8 cellular contexts compared by ENCODE assay signal in the genomic region with DNA sequence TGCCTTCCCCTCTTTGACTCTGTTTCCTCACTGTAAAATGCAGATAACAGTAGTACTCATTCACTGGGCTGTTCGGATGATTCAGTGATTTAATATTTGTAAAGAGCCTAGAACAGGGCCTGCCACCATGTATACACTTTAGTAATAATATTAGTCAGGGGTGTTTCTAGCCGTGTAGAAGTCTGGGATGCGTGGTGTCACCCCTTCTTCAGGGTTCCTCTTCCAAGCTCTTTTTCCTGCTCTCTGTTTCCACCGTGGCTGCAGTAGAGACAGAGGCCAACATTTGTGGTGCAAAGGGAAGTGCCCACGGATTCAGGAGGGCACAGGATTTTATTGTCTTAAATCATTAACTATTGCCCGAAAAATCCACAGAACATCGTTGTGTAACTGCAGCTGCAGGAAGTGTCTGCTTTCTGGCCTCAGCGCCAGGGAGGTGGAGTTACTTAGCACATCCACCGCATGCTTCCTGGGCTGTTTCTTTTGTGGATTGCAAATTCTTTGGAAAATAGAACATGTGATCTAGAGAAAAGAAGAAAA.
DNase-seq lines count a peak whose midpoint lies in the region; ATAC-seq and TF ChIP-seq lines count a peak whose summit lies in the region.

No MANE protein-coding gene starts in this region.

- H3K27me3 ChIP-seq in AG04450 (ENCODE audit: control insufficient read depth, insufficient read depth, low read length) (no peaks in the 10 kb centered on the region), stomach smooth muscle (ENCODE audit: control insufficient read depth in 1 of 2, insufficient read depth in 2 of 2, low read length in 2 of 2) (no peaks in the 10 kb centered on the region), WERI-Rb-1 (ENCODE audit: insufficient read depth, low read depth, severe bottlenecking) (no peaks in the 10 kb centered on the region)

- H3K27ac ChIP-seq in AG04450 (ENCODE audit: low read depth, low read length) = peak overlapping the region; percentile 78
- peak overlapping the region; percentile 53 for H3K27ac ChIP-seq in stomach smooth muscle (ENCODE audit: low read length)
- H3K27ac ChIP-seq in WERI-Rb-1 = no peak overlapping the region

- H3K27ac Mint-ChIP-seq in activated T-helper 17 cell treated with anti-CD3 and anti-CD28 coated beads, Interleukin-2, amount 50 U/mL, for 72 hours = no peak overlapping the region
- peak overlapping the region; percentile 6 to 79 (median 58) for H3K27ac Mint-ChIP-seq in immature natural killer cell

- H3K9me3 ChIP-seq in AG04450 (ENCODE audit: control insufficient read depth, insufficient read depth, low read length) (peaks cover 2% of the 10 kb centered on the region; the same call in 1 of the 2 replicates), stomach smooth muscle (ENCODE audit: control insufficient read depth in 2 of 2, low read length in 2 of 2) (no peaks in the 10 kb centered on the region), WERI-Rb-1 (ENCODE audit: severe bottlenecking) (no peaks in the 10 kb centered on the region)

- peaks cover 32% of the 10 kb centered on the region for H3K4me1 ChIP-seq in stomach smooth muscle (ENCODE audit: control insufficient read depth, insufficient read depth, low read length)

- H3K36me3 ChIP-seq in stomach smooth muscle (ENCODE audit: control insufficient read depth in 2 of 2, insufficient read depth in 2 of 2, low read length in 2 of 2) (no peaks in the 10 kb centered on the region), WERI-Rb-1 (no peaks in the 10 kb centered on the region)

- no peak overlapping the region for H3K4me3 Mint-ChIP-seq in activated T-helper 17 cell treated with anti-CD3 and anti-CD28 coated beads, Interleukin-2, amount 50 U/mL, for 72 hours
- peak overlapping the region; percentile 65 to 82 (median 68) for H3K4me3 Mint-ChIP-seq in immature natural killer cell

- peak; percentile 13 for ATAC-seq in activated T-helper 17 cell treated with anti-CD3 and anti-CD28 coated beads, Interleukin-2, amount 50 U/mL, for 72 hours (replicated peaks)

- TF ChIP-seq CTCF in AG04450 (IDR thresholded peaks at IDR 0.05; ENCODE audit: low read depth, low read length) = no peak
- no peak for TF ChIP-seq CTCF in WERI-Rb-1 (IDR thresholded peaks at IDR 0.05; ENCODE audit: low read depth, low read length)

- no peaks in the 10 kb centered on the region for H3K36me3 Mint-ChIP-seq in activated T-helper 17 cell treated with anti-CD3 and anti-CD28 coated beads, Interleukin-2, amount 50 U/mL, for 72 hours (ENCODE audit: low read depth)
- no peaks in the 10 kb centered on the region for H3K36me3 Mint-ChIP-seq in immature natural killer cell

- peaks cover 15% of the 10 kb centered on the region for H3K27me3 Mint-ChIP-seq in activated T-helper 17 cell treated with anti-CD3 and anti-CD28 coated beads, Interleukin-2, amount 50 U/mL, for 72 hours
- peaks cover 0 to 5% (median 1%) of the 10 kb centered on the region in 3 donors for H3K27me3 Mint-ChIP-seq in immature natural killer cell (ENCODE audit: low read depth in 3 of 3)

- CTCF ChIA-PET in AG04450 (lab: Charles Lee) = no interaction called here

- H3K9ac ChIP-seq in stomach smooth muscle (ENCODE audit: low read length in 2 of 2) = peak overlapping the region in 1 of 2 donors; percentile 48

- no peak for DNase-seq in AG04450 (ENCODE audit: low read depth, low spot score)
- DNase-seq in HT1080 (ENCODE audit: low read depth) = peak; percentile 78
- DNase-seq in immature natural killer cell = no peak
- DNase-seq in putamen (ENCODE audit: low spot score) = no peak
- no peak for DNase-seq in WERI-Rb-1
- DNase-seq in activated CD4-positive, alpha-beta T cell treated with anti-CD3 and anti-CD28 coated beads, Interleukin-2, amount 50 U/mL, for 4 hours = no peak

- no peaks in the 10 kb centered on the region for H3K4me1 Mint-ChIP-seq in activated T-helper 17 cell treated with anti-CD3 and anti-CD28 coated beads, Interleukin-2, amount 50 U/mL, for 72 hours
- H3K4me1 Mint-ChIP-seq in immature natural killer cell = peaks cover 61% of the 10 kb centered on the region in 2 donors

- H3K4me3 ChIP-seq in AG04450 (ENCODE audit: low read depth, low read length) (no peak overlapping the region; the same call in 1 of the 2 replicates), stomach smooth muscle (ENCODE audit: low read length in 2 of 2) (peak overlapping the region; percentile 49 to 57), WERI-Rb-1 (ENCODE audit: low read depth, low read length) (no peak overlapping the region)

- POLR2A ChIA-PET in AG04450 (lab: Yijun Ruan, JAX) = interaction anchor here (1.0 to 1.2 kb wide), 2 partner anchors 15 to 126 kb away, joined by 3 to 5 read pairs; no protein-coding TSS in a partner anchor

- no peaks in the 10 kb centered on the region for H3K9me3 Mint-ChIP-seq in activated T-helper 17 cell treated with anti-CD3 and anti-CD28 coated beads, Interleukin-2, amount 50 U/mL, for 72 hours
- H3K9me3 Mint-ChIP-seq in immature natural killer cell = no peaks in the 10 kb centered on the region

Comparison
In these comparisons a context has a peak if more than half of its experiments do, and no peak if none do; other contexts are left out.
1. H3K4me3 ChIP-seq: peak in stomach smooth muscle (2 of 2); none in AG04450 (single experiment) and WERI-Rb-1 (single experiment).